In the genomic region with DNA sequence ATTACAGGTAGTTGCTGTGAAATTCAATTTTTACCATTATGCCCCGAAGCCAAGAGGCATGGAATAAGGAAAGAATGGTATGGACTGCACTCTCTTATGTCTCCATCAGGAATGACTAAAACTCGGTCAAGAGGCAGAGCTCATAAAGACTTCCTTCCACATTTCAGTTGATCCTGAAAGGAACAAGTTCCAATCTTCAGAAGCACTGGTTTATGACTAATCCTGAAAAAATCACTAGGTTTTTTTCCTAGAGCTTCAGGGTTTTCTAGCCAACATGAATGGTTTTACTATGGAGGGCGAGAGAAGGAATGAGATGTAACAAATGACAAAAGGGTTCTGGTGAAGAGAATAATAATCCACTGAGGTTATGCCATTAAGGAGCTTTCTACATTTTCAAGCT, we compare ENCODE assay signal across 15 cellular contexts.
A peak's percentile ranks its signal among the peaks of the same experiment; 100 is the strongest.
DNase-seq lines count a peak whose midpoint lies in the region; ATAC-seq and TF ChIP-seq lines count a peak whose summit lies in the region.
"Had no signal": no experiment of that assay in that cellular context is flagged by ENCODE, and none has a peak within 500 bp of the region (broad histone marks: within the 10 kb centered on the region; RNA-seq: fewer than 3 reads in every experiment).

No MANE protein-coding gene starts in this region.

- in situ Hi-C loops in astrocyte of the spinal cord (cut with HindIII; ENCODE audit: low sequenced_read_pairs) = no loop called here

- H3K27me3 ChIP-seq in BJ (ENCODE audit: control insufficient read depth, insufficient read depth, low read length) = no peaks in the 10 kb centered on the region
- no peaks in the 10 kb centered on the region for H3K27me3 ChIP-seq in upper lobe of right lung
- H3K27me3 ChIP-seq: BLaER1 had no signal

- intact Hi-C loops in upper lobe of right lung (cut with DNase I) = no loop called here

- H3K4me1 ChIP-seq in upper lobe of right lung = no peaks in the 10 kb centered on the region
- H3K4me1 ChIP-seq: BLaER1 had no signal

- H3K27ac Mint-ChIP-seq in HFFc6 = no peak overlapping the region

- POLR2A ChIA-PET in BJ (lab: Charles Lee) = no interaction called here

- DNase-seq in BJ (ENCODE audit: low read depth) = peak; percentile 32
- DNase-seq in HFFc6 = peak; percentile 66
- DNase-seq in astrocyte of the spinal cord (ENCODE audit: low read depth, low spot score) = peak; percentile 62
- peak; percentile 22 for DNase-seq in non-pigmented ciliary epithelial cell (ENCODE audit: low read depth)
- DNase-seq in OCI-M2 (lab: John Stamatoyannopoulos, UW; ENCODE audit: unreplicated experiment) = no peak
- DNase-seq in upper lobe of right lung = no peak
- no peak for DNase-seq in activated gamma-delta T cell treated with Interleukin-2 at 50 U/mL for 16 hours
- no peak for DNase-seq in NCI-H1930 (lab: John Stamatoyannopoulos, UW)
- DNase-seq: NCI-H1694, NCI-H345 had no signal

- no peak overlapping the region for H3K4me3 Mint-ChIP-seq in HFFc6

- CTCF ChIA-PET in BJ (lab: Yijun Ruan, JAX) = interaction anchor here (1.1 kb wide), 1 partner anchor 18 kb away, joined by 3 read pairs; no protein-coding TSS in a partner anchor

- H3K4me1 Mint-ChIP-seq in HFFc6 (ENCODE audit: low read depth) = peaks cover 22% of the 10 kb centered on the region

- H3K36me3 ChIP-seq in BJ (ENCODE audit: control insufficient read depth, insufficient read depth, low read length) (no peaks in the 10 kb centered on the region), upper lobe of right lung (no peaks in the 10 kb centered on the region)
- H3K36me3 ChIP-seq: BLaER1 had no signal

- H3K9me3 Mint-ChIP-seq in HFFc6 = no peaks in the 10 kb centered on the region

- H3K4me3 ChIP-seq in BJ (ENCODE audit: low read depth, low read length) (no peak overlapping the region), astrocyte of the spinal cord (ENCODE audit: low read depth, low read length) (no peak overlapping the region), upper lobe of right lung (no peak overlapping the region)
- H3K4me3 ChIP-seq: BLaER1, K562, SK-N-MC had no signal

- no peak for ATAC-seq in upper lobe of right lung
- ATAC-seq: HCT116, K562, Right ventricle myocardium inferior had no signal

- H3K27ac ChIP-seq in upper lobe of right lung = no peak overlapping the region
- H3K27ac ChIP-seq: BLaER1, SK-N-MC had no signal

- H3K9me3 ChIP-seq in upper lobe of right lung = no peaks in the 10 kb centered on the region

- H3K36me3 Mint-ChIP-seq in HFFc6 (ENCODE audit: low read depth) = peaks cover 4% of the 10 kb centered on the region; the same call in 1 of the 2 replicates

- TF ChIP-seq CTCF in BJ (IDR thresholded peaks at IDR 0.05; ENCODE audit: insufficient read depth, low read depth, low read length) (no peak), HFFc6 (IDR thresholded peaks at IDR 0.05) (no peak), astrocyte of the spinal cord (IDR thresholded peaks at IDR 0.05; ENCODE audit: low read depth, low read length) (no peak), upper lobe of right lung (IDR thresholded peaks at IDR 0.05) (no peak)

- peaks cover 1% of the 10 kb centered on the region; the same call in 1 of the 2 replicates for H3K27me3 Mint-ChIP-seq in HFFc6 (ENCODE audit: insufficient read depth)

Comparison
In these comparisons a context has a peak if more than half of its experiments do, and no peak if none do; other contexts are left out.
1. DNase-seq: peak in BJ (single experiment), HFFc6 (single experiment), astrocyte of the spinal cord (single experiment) and non-pigmented ciliary epithelial cell (single experiment); none in OCI-M2 (single experiment), upper lobe of right lung (single experiment), activated gamma-delta T cell treated with Interleukin-2 at 50 U/mL for 16 hours (single experiment) and NCI-H1930 (0 of 2).